In genomic region chr2:64212801-64213321, GRCh38 we compare ENCODE assay signal across 8 cellular contexts.
DNase-seq lines count a peak whose midpoint lies in the region; ATAC-seq lines count a peak whose summit lies in the region.

No MANE protein-coding gene starts in this region.

- peak overlapping the region; percentile 43 for H3K4me2 ChIP-seq in skeletal muscle satellite cell (ENCODE audit: low read length)

- H3K27me3 Mint-ChIP-seq in IgD-negative memory B cell: no peaks in the 10 kb centered on the region

- H3K36me3 ChIP-seq in adipocyte (ENCODE audit: control insufficient read depth, insufficient read depth, low read length, severe bottlenecking) (no peaks in the 10 kb centered on the region), skeletal muscle satellite cell (ENCODE audit: insufficient read depth, low read length) (no peaks in the 10 kb centered on the region)

- H3K27me3 ChIP-seq in adipocyte (replicated peaks; ENCODE audit: control insufficient read depth, insufficient read depth, low read length) (no peaks in the 10 kb centered on the region), skeletal muscle satellite cell (ENCODE audit: control insufficient read depth, insufficient read depth, low read length) (peaks cover 3% of the 10 kb centered on the region)

- H3K9me3 ChIP-seq in adipocyte (ENCODE audit: control insufficient read depth, low read length) (no peaks in the 10 kb centered on the region), skeletal muscle satellite cell (replicated peaks; ENCODE audit: low read length) (no peaks in the 10 kb centered on the region)

- DNase-seq in activated CD4-positive, CD25-positive, alpha-beta regulatory T cell treated with anti-CD3 and anti-CD28 coated beads, Interleukin-2, amount 50 U/mL, for 72 hours: no peak
- peak; percentile 28 for DNase-seq in adipocyte (ENCODE audit: low read depth)
- no peak for DNase-seq in occipital lobe (lab: John Stamatoyannopoulos, UW)

- H3K36me3 Mint-ChIP-seq in IgD-negative memory B cell: peaks cover 6% of the 10 kb centered on the region

- peak overlapping the region in 3 of 4 donors; percentile 25 to 66 (median 41) for H3K4me3 Mint-ChIP-seq in IgD-negative memory B cell

- H3K4me1 Mint-ChIP-seq in IgD-negative memory B cell: peaks cover 38 to 57% (median 48%) of the 10 kb centered on the region in 3 donors

- H3K27ac Mint-ChIP-seq in IgD-negative memory B cell: peak overlapping the region; percentile 72 to 97 (median 91)

- peak; percentile 62 to 63 for ATAC-seq in activated CD4-positive, CD25-positive, alpha-beta regulatory T cell treated with anti-CD3 and anti-CD28 coated beads, Interleukin-2, amount 50 U/mL, for 24 hours
- ATAC-seq in GM18519 (IDR thresholded peaks at IDR 0.05; ENCODE audit: low FRiP score, unreplicated experiment): no peak
- no peak for ATAC-seq in GM19467 (IDR thresholded peaks at IDR 0.05; ENCODE audit: unreplicated experiment)

- H3K4me3 ChIP-seq in adipocyte (ENCODE audit: low read length) (no peak overlapping the region), skeletal muscle satellite cell (ENCODE audit: low read length) (no peak overlapping the region)

- peaks cover 8% of the 10 kb centered on the region for H3K4me1 ChIP-seq in adipocyte (ENCODE audit: control insufficient read depth, insufficient read depth, low read length)
- H3K4me1 ChIP-seq in skeletal muscle satellite cell (ENCODE audit: control insufficient read depth, insufficient read depth, low read length): peaks cover 26% of the 10 kb centered on the region

- no peaks in the 10 kb centered on the region for H3K9me3 Mint-ChIP-seq in IgD-negative memory B cell

- no peak overlapping the region for H3K9ac ChIP-seq in adipocyte (ENCODE audit: low read length)
- no peak overlapping the region for H3K9ac ChIP-seq in skeletal muscle satellite cell (ENCODE audit: low read depth, low read length)

Comparison
In these comparisons a context has a peak if more than half of its experiments do, and no peak if none do; other contexts are left out.
1. ATAC-seq: peak in activated CD4-positive, CD25-positive, alpha-beta regulatory T cell treated with anti-CD3 and anti-CD28 coated beads, Interleukin-2, amount 50 U/mL, for 24 hours (2 of 2); none in GM18519 (single experiment) and GM19467 (single experiment).